ENCODE assay signal across 11 cellular contexts in genomic region chr6:42339991-42340401, GRCh38.
DNase-seq lines count a peak whose midpoint lies in the region; ATAC-seq, FAIRE-seq and TF ChIP-seq lines count a peak whose summit lies in the region.
"Had no signal": no experiment of that assay in that cellular context is flagged by ENCODE, and none has a peak within 500 bp of the region (broad histone marks: within the 10 kb centered on the region; RNA-seq: fewer than 3 reads in every experiment).

No MANE protein-coding gene starts in this region.

- peak overlapping the region; percentile 80 for H3K4me2 ChIP-seq in astrocyte (ENCODE audit: low read length)

- no peak overlapping the region for H3K4me3 ChIP-seq in ACC112 (ENCODE audit: low read depth, low read length)
- H3K4me3 ChIP-seq in astrocyte (ENCODE audit: insufficient read depth, low read depth, low read length), result no peak overlapping the region
- H3K4me3 ChIP-seq in SJCRH30, result no peak overlapping the region
- H3K4me3 ChIP-seq in kidney (ENCODE audit: low read length in 2 of 2), result no peak overlapping the region
- H3K4me3 ChIP-seq: thoracic aorta had no signal

- TF ChIP-seq CTCF in astrocyte (IDR thresholded peaks at IDR 0.05; ENCODE audit: insufficient read depth, low read depth, low read length), result no peak
- TF ChIP-seq CTCF in kidney (IDR thresholded peaks at IDR 0.05; ENCODE audit: borderline replicate concordance, extremely low read depth, insufficient read depth), result no peak

- no peaks in the 10 kb centered on the region for H4K20me1 ChIP-seq in astrocyte (ENCODE audit: insufficient read depth, low read length)

- H3K27ac ChIP-seq in ACC112 (ENCODE audit: low read depth, low read length) (peak overlapping the region; percentile 96), astrocyte (ENCODE audit: low read depth, low read length) (peak overlapping the region; percentile 98), SJCRH30 (no peak overlapping the region), kidney (ENCODE audit: low read depth in 2 of 2, low read length in 2 of 2) (no peak overlapping the region), substantia nigra (ENCODE audit: low read depth, low read length, poor library complexity, severe bottlenecking) (no peak overlapping the region)
- H3K27ac ChIP-seq: parathyroid adenoma had no signal

- H3K9me3 Mint-ChIP-seq in astrocyte (ENCODE audit: unreplicated experiment), result no peaks in the 10 kb centered on the region

- peaks cover 11% of the 10 kb centered on the region for H3K36me3 Mint-ChIP-seq in astrocyte (ENCODE audit: low read depth, unreplicated experiment)

- H2AFZ ChIP-seq in ACC112 (ENCODE audit: low read length, unreplicated experiment), result no peak overlapping the region
- H2AFZ ChIP-seq in astrocyte (ENCODE audit: low read depth, low read length), result no peak overlapping the region
- H2AFZ ChIP-seq: parathyroid adenoma had no signal

- H3K4me3 Mint-ChIP-seq in astrocyte (ENCODE audit: unreplicated experiment), result no peak overlapping the region

- peak overlapping the region; percentile 15 for H3K27ac Mint-ChIP-seq in astrocyte (ENCODE audit: unreplicated experiment)

- peak; percentile 40 for ATAC-seq in HG03469 (IDR thresholded peaks at IDR 0.05; ENCODE audit: unreplicated experiment)

- peaks cover 23% of the 10 kb centered on the region for H3K4me1 Mint-ChIP-seq in astrocyte (ENCODE audit: low read depth, unreplicated experiment)

- peak; percentile 60 for FAIRE-seq in GM19239 (lab: Jason Lieb, UNC)
- FAIRE-seq in astrocyte (lab: Jason Lieb, UNC), result no peak
- no peak for FAIRE-seq in kidney (lab: Jason Lieb, UNC)

- intact Hi-C loops in kidney (cut with DNase I), result no loop called here

- H3K36me3 ChIP-seq in ACC112 (ENCODE audit: insufficient read depth, low read length), result peaks cover 5% of the 10 kb centered on the region; the same call in 1 of the 2 replicates
- H3K36me3 ChIP-seq in astrocyte (ENCODE audit: insufficient read depth, low read length), result no peaks in the 10 kb centered on the region
- no peaks in the 10 kb centered on the region for H3K36me3 ChIP-seq in SJCRH30
- no peaks in the 10 kb centered on the region for H3K36me3 ChIP-seq in kidney (ENCODE audit: control insufficient read depth in 1 of 2, insufficient read depth in 2 of 2, low read length in 2 of 2)
- H3K36me3 ChIP-seq: thoracic aorta had no signal

- peak; percentile 22 for DNase-seq in GM19239 (ENCODE audit: insufficient read length, low spot score)
- no peak for DNase-seq in astrocyte (ENCODE audit: low read depth)
- no peak for DNase-seq in NCI-H2029 treated with DMSO at 0.1 percent for 48 hours (lab: John Stamatoyannopoulos, UW)
- no peak for DNase-seq in SJCRH30
- no peak for DNase-seq in kidney
- no peak for DNase-seq in substantia nigra (lab: John Stamatoyannopoulos, UW)
- DNase-seq: NCI-H524 treated with DMSO at 0.1 percent for 48 hours had no signal

- H3K27me3 ChIP-seq in ACC112 (ENCODE audit: insufficient read depth, low read length) (no peaks in the 10 kb centered on the region), astrocyte (ENCODE audit: insufficient read depth, low read length) (no peaks in the 10 kb centered on the region), SJCRH30 (no peaks in the 10 kb centered on the region)

- H3K9ac ChIP-seq in astrocyte (ENCODE audit: low read length) (no peak overlapping the region), kidney (ENCODE audit: low read length in 2 of 2) (no peak overlapping the region)
- H3K9ac ChIP-seq: parathyroid adenoma had no signal

- peaks cover 30% of the 10 kb centered on the region for H3K4me1 ChIP-seq in ACC112 (ENCODE audit: control insufficient read depth, insufficient read depth, low read length, unreplicated experiment)
- H3K4me1 ChIP-seq in astrocyte (ENCODE audit: insufficient read depth, low read length), result peaks cover 27% of the 10 kb centered on the region
- H3K4me1 ChIP-seq in SJCRH30, result peaks cover 8% of the 10 kb centered on the region
- peaks cover 0 to 2% of the 10 kb centered on the region in 2 donors for H3K4me1 ChIP-seq in kidney (ENCODE audit: control insufficient read depth in 1 of 2, insufficient read depth in 1 of 2, low read depth in 1 of 2, low read length in 2 of 2)
- H3K4me1 ChIP-seq: parathyroid adenoma had no signal

- no peaks in the 10 kb centered on the region for H3K9me3 ChIP-seq in astrocyte (ENCODE audit: insufficient read depth, low read depth, low read length)
- H3K9me3 ChIP-seq in SJCRH30 (replicated peaks), result no peaks in the 10 kb centered on the region
- H3K9me3 ChIP-seq in kidney (ENCODE audit: control insufficient read depth in 1 of 2, low read length in 2 of 2), result no peaks in the 10 kb centered on the region
- H3K9me3 ChIP-seq: thoracic aorta had no signal

- peaks cover 14% of the 10 kb centered on the region for H3K79me2 ChIP-seq in ACC112 (ENCODE audit: control insufficient read depth, insufficient read depth, low read length, unreplicated experiment)
- peaks cover 16% of the 10 kb centered on the region for H3K79me2 ChIP-seq in astrocyte (ENCODE audit: insufficient read depth, low read length)

- peaks cover 2% of the 10 kb centered on the region for H3K27me3 Mint-ChIP-seq in astrocyte (ENCODE audit: low read depth, unreplicated experiment)

Comparison
In these comparisons a context has a peak if more than half of its experiments do, and no peak if none do; other contexts are left out.
1. H3K27ac ChIP-seq: peak in ACC112 (single experiment) and astrocyte (single experiment); none in SJCRH30 (single experiment), kidney (0 of 2) and substantia nigra (single experiment).